In genomic region chr6:138334000-138334399, GRCh38 we compare ENCODE assay signal across 20 cellular contexts. TPM values are rescaled to one million over a fixed set of nuclear protein-coding genes. Genes with fewer than 3 reads are reported as not detected.
DNase-seq lines count a peak whose midpoint lies in the region; ATAC-seq and TF ChIP-seq lines count a peak whose summit lies in the region.
"Had no signal": no experiment of that assay in that cellular context is flagged by ENCODE, and none has a peak within 500 bp of the region (broad histone marks: within the 10 kb centered on the region; RNA-seq: fewer than 3 reads in every experiment).

No MANE protein-coding gene starts in this region.

- DNase-seq in GM23338 (ENCODE audit: low spot score) (no peak), heart right ventricle (peak; percentile 20 to 48), neuronal stem cell (ENCODE audit: low spot score) (no peak), NCI-H1694 (lab: John Stamatoyannopoulos, UW) (no peak), aorta (no peak), MCF 10A (ENCODE audit: unreplicated experiment) (no peak)
- no peak for DNase-seq in activated T-helper 1 cell treated with anti-CD3 and anti-CD28 coated beads, Interleukin-12 subunit alpha, Interleukin-12 subunit beta, Interleukin-2, Interleukin-4 antibody, amounts not matched to agents 30 ng/mL and 10 ng/mL and 1 ng/mL, durations not matched to agents 14 hours and 24 hours and 36 hours (ENCODE audit: low spot score)
- DNase-seq: CD8-positive, alpha-beta T cell; COR-L47; DMS153; DMS79 treated with DMSO at 0.1 percent for 48 hours; EL; GDM1 had no signal

- H3K4me1 ChIP-seq in GM23338 (ENCODE audit: insufficient read depth) (peaks cover 35% of the 10 kb centered on the region), heart right ventricle (no peaks in the 10 kb centered on the region), neuronal stem cell (ENCODE audit: control insufficient read depth in 2 of 2, insufficient read depth in 1 of 2, low read depth in 1 of 2, low read length in 2 of 2) (peaks cover 0 to 3% of the 10 kb centered on the region in 2 donors), aorta (ENCODE audit: control insufficient read depth in 1 of 2, insufficient read depth in 2 of 2, low read length in 2 of 2) (no peaks in the 10 kb centered on the region)

- H2BK15ac ChIP-seq in neuronal stem cell (ENCODE audit: low read length) = no peak overlapping the region

- BruUV-seq in MCF 10A (replicated peaks; lab: Mats Ljungman, UMichigan) = no TSS peak

- peaks cover 45% of the 10 kb centered on the region for H3K4me1 Mint-ChIP-seq in GM23338
- no peaks in the 10 kb centered on the region for H3K4me1 Mint-ChIP-seq in activated T-helper 1 cell treated with anti-CD3 and anti-CD28 coated beads, Interleukin-12 subunit alpha, Interleukin-12 subunit beta, Interleukin-2, Interleukin-4 antibody, amounts not matched to agents 30 ng/mL and 10 ng/mL and 1 ng/mL, durations not matched to agents 14 hours and 24 hours and 36 hours (ENCODE audit: low read depth)
- peaks cover 3% of the 10 kb centered on the region for H3K4me1 Mint-ChIP-seq in MCF 10A (ENCODE audit: insufficient read depth, unreplicated experiment)
- H3K4me1 Mint-ChIP-seq: CD14-positive monocyte, IgD-negative memory B cell had no signal

- H3K9me3 Mint-ChIP-seq in GM23338 = no peaks in the 10 kb centered on the region
- H3K9me3 Mint-ChIP-seq in activated T-helper 1 cell treated with anti-CD3 and anti-CD28 coated beads, Interleukin-12 subunit alpha, Interleukin-12 subunit beta, Interleukin-2, Interleukin-4 antibody, amounts not matched to agents 30 ng/mL and 10 ng/mL and 1 ng/mL, durations not matched to agents 14 hours and 24 hours and 36 hours = no peaks in the 10 kb centered on the region
- no peaks in the 10 kb centered on the region for H3K9me3 Mint-ChIP-seq in MCF 10A (ENCODE audit: unreplicated experiment)
- H3K9me3 Mint-ChIP-seq: CD8-positive, alpha-beta T cell had no signal

- no peaks in the 10 kb centered on the region for H3K79me1 ChIP-seq in neuronal stem cell (ENCODE audit: low read depth, low read length)

- H3K4ac ChIP-seq in neuronal stem cell (ENCODE audit: low read length) = no peak overlapping the region

- H3K4me3 ChIP-seq in GM23338 = no peak overlapping the region
- H3K4me3 ChIP-seq in heart right ventricle = no peak overlapping the region
- H3K4me3 ChIP-seq in neuronal stem cell (ENCODE audit: low read length in 2 of 2) = no peak overlapping the region
- no peak overlapping the region for H3K4me3 ChIP-seq in aorta (ENCODE audit: low read length in 2 of 2)

- H3K9me2 ChIP-seq in GM23338 (ENCODE audit: insufficient read depth) = no peaks in the 10 kb centered on the region

- H3K9ac ChIP-seq in neuronal stem cell (ENCODE audit: low read depth, low read length, poor library complexity) = no peak overlapping the region

- no peaks in the 10 kb centered on the region for H3F3A ChIP-seq in GM23338 (replicated peaks; ENCODE audit: low read depth)

- no peak overlapping the region for H3K18ac ChIP-seq in neuronal stem cell (ENCODE audit: low read length)

- H3K27me3 Mint-ChIP-seq in GM23338 (ENCODE audit: insufficient read depth, low read depth, poor library complexity) = peaks cover 6% of the 10 kb centered on the region
- H3K27me3 Mint-ChIP-seq in activated T-helper 1 cell treated with anti-CD3 and anti-CD28 coated beads, Interleukin-12 subunit alpha, Interleukin-12 subunit beta, Interleukin-2, Interleukin-4 antibody, amounts not matched to agents 30 ng/mL and 10 ng/mL and 1 ng/mL, durations not matched to agents 14 hours and 24 hours and 36 hours (ENCODE audit: insufficient read depth) = peaks cover 1% of the 10 kb centered on the region
- H3K27me3 Mint-ChIP-seq in MCF 10A (ENCODE audit: insufficient read depth, unreplicated experiment) = no peaks in the 10 kb centered on the region

- peak overlapping the region; percentile 13 for H2BK5ac ChIP-seq in neuronal stem cell (ENCODE audit: low read length)

- CTCF ChIA-PET in MCF 10A (lab: Yijun Ruan, JAX) = no interaction called here

- no peak overlapping the region for H4K8ac ChIP-seq in neuronal stem cell (ENCODE audit: low read depth, low read length)

- H3K36me3 ChIP-seq in GM23338 (ENCODE audit: insufficient read depth) (peaks cover 4% of the 10 kb centered on the region; the same call in 1 of the 2 replicates), heart right ventricle (peaks cover 0 to 14% (median 0%) of the 10 kb centered on the region in 9 donors), neuronal stem cell (replicated peaks in 1 of 2; ENCODE audit: control insufficient read depth in 2 of 2, insufficient read depth in 2 of 2, low read length in 2 of 2) (peaks cover 0 to 2% of the 10 kb centered on the region in 2 donors), aorta (ENCODE audit: control insufficient read depth in 1 of 2, insufficient read depth in 2 of 2, low read length in 1 of 2) (no peaks in the 10 kb centered on the region)

- peaks cover 23% of the 10 kb centered on the region for H3K36me3 Mint-ChIP-seq in GM23338 (ENCODE audit: low read depth)
- H3K36me3 Mint-ChIP-seq in activated T-helper 1 cell treated with anti-CD3 and anti-CD28 coated beads, Interleukin-12 subunit alpha, Interleukin-12 subunit beta, Interleukin-2, Interleukin-4 antibody, amounts not matched to agents 30 ng/mL and 10 ng/mL and 1 ng/mL, durations not matched to agents 14 hours and 24 hours and 36 hours (ENCODE audit: low read depth) = no peaks in the 10 kb centered on the region
- no peaks in the 10 kb centered on the region for H3K36me3 Mint-ChIP-seq in MCF 10A (ENCODE audit: insufficient read depth, unreplicated experiment)
- H3K36me3 Mint-ChIP-seq: CD14-positive monocyte; CD8-positive, alpha-beta T cell had no signal

- H2AFZ ChIP-seq in GM23338 (no peak overlapping the region), neuronal stem cell (ENCODE audit: low read length) (no peak overlapping the region)

- no peak overlapping the region for H4K91ac ChIP-seq in neuronal stem cell (ENCODE audit: low read depth, low read length, poor library complexity)

- H3K27me3 ChIP-seq in GM23338 (ENCODE audit: insufficient read depth) (no peaks in the 10 kb centered on the region), heart right ventricle (no peaks in the 10 kb centered on the region), neuronal stem cell (ENCODE audit: control insufficient read depth in 3 of 3, insufficient read depth in 3 of 3, low read depth in 1 of 3, low read length in 3 of 3) (peaks cover 0 to 3% (median 0%) of the 10 kb centered on the region in 3 experiments), aorta (ENCODE audit: control insufficient read depth in 1 of 2, insufficient read depth in 2 of 2, low read length in 1 of 2) (no peaks in the 10 kb centered on the region)

- no peak overlapping the region for H3K23ac ChIP-seq in neuronal stem cell (ENCODE audit: low read depth, low read length, poor library complexity)

- ATAC-seq in GM23338 = no peak
- ATAC-seq in heart right ventricle = peak in 7 of 8 donors; percentile 65 to 91 (median 73)
- no peak for ATAC-seq in aorta (ENCODE audit: low FRiP score)
- ATAC-seq: CD8-positive, alpha-beta T cell; HCT116 had no signal

- peak overlapping the region; percentile 11; the same call in 1 of the 2 replicates for H3K27ac Mint-ChIP-seq in GM23338
- H3K27ac Mint-ChIP-seq in activated T-helper 1 cell treated with anti-CD3 and anti-CD28 coated beads, Interleukin-12 subunit alpha, Interleukin-12 subunit beta, Interleukin-2, Interleukin-4 antibody, amounts not matched to agents 30 ng/mL and 10 ng/mL and 1 ng/mL, durations not matched to agents 14 hours and 24 hours and 36 hours = peak overlapping the region; percentile 40
- H3K27ac Mint-ChIP-seq in MCF 10A (ENCODE audit: low read depth, unreplicated experiment) = no peak overlapping the region
- H3K27ac Mint-ChIP-seq: CD14-positive monocyte; CD8-positive, alpha-beta T cell; IgD-negative memory B cell had no signal

- WGBS in heart right ventricle, 2 donors = 58% methylated on average over 14 of the region's 14 CpGs
- no CpG with 5 or more reads among the region's 14 CpGs for WGBS in neuronal stem cell (ENCODE audit: extremely low coverage in 2 of 2, insufficient read length in 2 of 2, insufficient replicate concordance in 1 of 2), 2 donors
- WGBS in aorta, 2 donors = 85% methylated on average over 14 of the region's 14 CpGs

- intact Hi-C loops in activated T-helper 1 cell treated with anti-CD3 and anti-CD28 coated beads, Interleukin-12 subunit alpha, Interleukin-12 subunit beta, Interleukin-2, Interleukin-4 antibody, amounts not matched to agents 30 ng/mL and 10 ng/mL and 1 ng/mL, durations not matched to agents 14 hours and 24 hours and 36 hours (cut with micrococcal nuclease) = no loop called here
- intact Hi-C loops in heart right ventricle (cut with DNase I) = no loop called here
- intact Hi-C loops in aorta (cut with DNase I) = no loop called here
- intact Hi-C loops in MCF 10A (cut with micrococcal nuclease) = no loop called here

- H3K4me3 Mint-ChIP-seq in GM23338 = no peak overlapping the region
- no peak overlapping the region for H3K4me3 Mint-ChIP-seq in activated T-helper 1 cell treated with anti-CD3 and anti-CD28 coated beads, Interleukin-12 subunit alpha, Interleukin-12 subunit beta, Interleukin-2, Interleukin-4 antibody, amounts not matched to agents 30 ng/mL and 10 ng/mL and 1 ng/mL, durations not matched to agents 14 hours and 24 hours and 36 hours
- H3K4me3 Mint-ChIP-seq in MCF 10A (ENCODE audit: unreplicated experiment) = no peak overlapping the region
- H3K4me3 Mint-ChIP-seq: CD14-positive monocyte; CD8-positive, alpha-beta T cell; IgD-negative memory B cell had no signal

- POLR2A ChIA-PET in MCF 10A (lab: Yijun Ruan, JAX) = interaction anchor here (1.2 kb wide), 1 partner anchor 12 kb away, joined by 3 read pairs; no protein-coding TSS in a partner anchor

- H3K27ac ChIP-seq in GM23338 (ENCODE audit: low read depth) (no peak overlapping the region), heart right ventricle (no peak overlapping the region), neuronal stem cell (replicated peaks; ENCODE audit: low read length) (no peak overlapping the region), aorta (ENCODE audit: low read depth in 1 of 2, low read length in 2 of 2) (no peak overlapping the region)

- H3K9me3 ChIP-seq in heart right ventricle (no peaks in the 10 kb centered on the region), neuronal stem cell (replicated peaks in 1 of 2; ENCODE audit: control insufficient read depth in 2 of 2, insufficient read depth in 1 of 2, low read depth in 1 of 2, low read length in 2 of 2) (no peaks in the 10 kb centered on the region), aorta (ENCODE audit: control insufficient read depth, low read length) (no peaks in the 10 kb centered on the region)

- H2AK5ac ChIP-seq in neuronal stem cell (ENCODE audit: low read depth, low read length) = no peak overlapping the region

- no peaks in the 10 kb centered on the region for H3K79me2 ChIP-seq in GM23338 (replicated peaks; ENCODE audit: insufficient read depth)

- no peak overlapping the region for H2BK120ac ChIP-seq in neuronal stem cell (ENCODE audit: low read depth, low read length)

- H3K14ac ChIP-seq in neuronal stem cell (ENCODE audit: low read length) = no peak overlapping the region

- H4K20me1 ChIP-seq in GM23338 (replicated peaks; ENCODE audit: insufficient read depth) = no peaks in the 10 kb centered on the region

- H2BK12ac ChIP-seq in neuronal stem cell (ENCODE audit: low read length) = no peak overlapping the region

- TF ChIP-seq CTCF in GM23338 (conservative IDR thresholded peaks at IDR 0.05; ENCODE audit: low read depth in 2 of 2) (no peak), heart right ventricle (IDR thresholded peaks at IDR 0.05) (no peak), MCF 10A (IDR thresholded peaks at IDR 0.05; ENCODE audit: unreplicated experiment) (no peak)

- no peak overlapping the region for H3K4me2 ChIP-seq in GM23338
- no peak overlapping the region for H3K4me2 ChIP-seq in neuronal stem cell (ENCODE audit: insufficient read depth, low read length, poor library complexity, severe bottlenecking)

RNA-seq across cellular contexts. Expression of gene SMIM28, which starts 43.7 kb away (rescaled TPM):
- not detected in 2 replicates for total RNA-seq in GM23338 (2014; rRNA removed; shearing (Covaris generic))
- not detected in 2 replicates for polyA plus RNA-seq in GM23338 (2016; fragmentation: Nextera tagmentation; extraction: Ambion mirVana)
- not detected in 2 replicates for total RNA-seq in activated T-helper 1 cell treated with anti-CD3 and anti-CD28 coated beads, Interleukin-12 subunit alpha, Interleukin-12 subunit beta, Interleukin-2, Interleukin-4 antibody, amounts not matched to agents 30 ng/mL and 10 ng/mL and 1 ng/mL, durations not matched to agents 14 hours and 24 hours and 36 hours
- not detected for total RNA-seq in heart right ventricle
- polyA plus RNA-seq in heart right ventricle = not detected
- polyA plus RNA-seq in neuronal stem cell (2013, experiment 1 of 2) = not detected
- not detected for polyA plus RNA-seq in neuronal stem cell (2013, experiment 2 of 2)
- total RNA-seq in aorta = not detected
- not detected for polyA plus RNA-seq in aorta
- total RNA-seq in MCF 10A (2022) = not detected in 2 replicates
- total RNA-seq: A673; CD8-positive, alpha-beta T cell; H4; HT1080 had no signal
- polyA plus RNA-seq: BJ, CD14-positive monocyte, IgD-negative memory B cell had no signal

Comparison
In these comparisons a context has a peak if more than half of its experiments do, and no peak if none do; other contexts are left out.
1. ATAC-seq: peak in heart right ventricle (7 of 8); none in GM23338 (single experiment) and aorta (single experiment).
2. DNase-seq: peak in heart right ventricle (2 of 2); none in GM23338 (single experiment), activated T-helper 1 cell treated with anti-CD3 and anti-CD28 coated beads, Interleukin-12 subunit alpha, Interleukin-12 subunit beta, Interleukin-2, Interleukin-4 antibody, amounts not matched to agents 30 ng/mL and 10 ng/mL and 1 ng/mL, durations not matched to agents 14 hours and 24 hours and 36 hours (single experiment), neuronal stem cell (single experiment), NCI-H1694 (single experiment), aorta (0 of 2) and MCF 10A (single experiment).